In the genomic region with DNA sequence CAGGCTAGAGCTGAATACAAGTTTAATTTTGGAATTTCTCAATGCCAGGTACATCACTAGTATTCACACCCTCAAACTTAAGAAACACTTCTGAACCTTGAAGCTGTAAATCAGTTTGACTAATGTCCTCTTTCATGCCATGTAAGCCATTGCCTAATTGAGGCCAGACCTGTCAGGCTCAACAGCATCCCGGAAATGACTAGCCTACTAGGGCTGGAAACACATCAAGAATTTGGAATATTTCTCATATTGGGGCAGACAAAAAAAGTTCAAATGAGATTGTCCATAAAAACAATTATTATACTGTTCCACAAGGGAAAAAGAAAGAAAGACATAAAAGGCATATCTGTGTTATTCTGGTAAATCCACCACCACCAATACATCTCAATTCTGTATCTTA, we compare ENCODE assay signal across 8 cellular contexts. TPM values are rescaled to one million over a fixed set of nuclear protein-coding genes. Genes with fewer than 3 reads are reported as not detected.
DNase-seq lines count a peak whose midpoint lies in the region; ATAC-seq and TF ChIP-seq lines count a peak whose summit lies in the region.

No MANE protein-coding gene starts in this region.

- peaks cover 65% of the 10 kb centered on the region for H3K79me2 ChIP-seq in neural progenitor cell (ENCODE audit: low read depth)

- no peak overlapping the region for H2AFZ ChIP-seq in neural progenitor cell (replicated peaks)

- no peaks in the 10 kb centered on the region for H3K9me3 ChIP-seq in NT2/D1 (ENCODE audit: insufficient read depth, low read length)
- no peaks in the 10 kb centered on the region for H3K9me3 ChIP-seq in neural progenitor cell (ENCODE audit: low read depth)

- DNase-seq in GF-D8 (lab: John Stamatoyannopoulos, UW) (peak; percentile 39), NT2/D1 (ENCODE audit: low read depth, low spot score) (no peak), dorsolateral prefrontal cortex (no peak), neural progenitor cell (ENCODE audit: low spot score) (no peak), inferior parietal cortex (ENCODE audit: extremely low spot score) (no peak)

- H3K9ac ChIP-seq in NT2/D1 (ENCODE audit: insufficient read length, low read depth): peak overlapping the region; percentile 100
- no peak overlapping the region for H3K9ac ChIP-seq in neural progenitor cell

- H3K4me3 ChIP-seq in NT2/D1 (ENCODE audit: insufficient read length, low read depth): peak overlapping the region; percentile 98
- peak overlapping the region in 58 of 59 donors; percentile 65 to 98 (median 90) for H3K4me3 ChIP-seq in dorsolateral prefrontal cortex
- H3K4me3 ChIP-seq in neural progenitor cell: peak overlapping the region; percentile 87

- peaks cover 12% of the 10 kb centered on the region for H3K27me3 Mint-ChIP-seq in neural progenitor cell (ENCODE audit: insufficient read depth, low read depth)

- ATAC-seq in HG03460 (IDR thresholded peaks at IDR 0.05; ENCODE audit: unreplicated experiment): no peak
- ATAC-seq in GM19397 (IDR thresholded peaks at IDR 0.05; ENCODE audit: unreplicated experiment): no peak
- ATAC-seq in HG03432 (IDR thresholded peaks at IDR 0.05; ENCODE audit: unreplicated experiment): no peak

- no peaks in the 10 kb centered on the region for H3K36me3 Mint-ChIP-seq in neural progenitor cell

- peak overlapping the region; percentile 94 for H3K4me2 ChIP-seq in neural progenitor cell

- H3K4me3 Mint-ChIP-seq in neural progenitor cell: peak overlapping the region; percentile 94

- no peak overlapping the region for H3K27ac Mint-ChIP-seq in neural progenitor cell

- H3K9me3 Mint-ChIP-seq in neural progenitor cell: no peaks in the 10 kb centered on the region

- peaks cover 52% of the 10 kb centered on the region for H4K20me1 ChIP-seq in neural progenitor cell (ENCODE audit: low read depth)

- no peaks in the 10 kb centered on the region for H3K36me3 ChIP-seq in NT2/D1 (ENCODE audit: insufficient read depth, insufficient read length, low read length)
- H3K36me3 ChIP-seq in neural progenitor cell: no peaks in the 10 kb centered on the region

- H3K4me1 Mint-ChIP-seq in neural progenitor cell: peaks cover 46% of the 10 kb centered on the region

- intact Hi-C loops in dorsolateral prefrontal cortex (cut with DNase I): loop anchor here (10.0 kb wide), 3 partner anchors 65 to 255 kb away; no protein-coding TSS in a partner anchor

- H3K4me1 ChIP-seq in NT2/D1 (ENCODE audit: insufficient read depth, insufficient read length) (no peaks in the 10 kb centered on the region), neural progenitor cell (peaks cover 51% of the 10 kb centered on the region)

- H3K27me3 ChIP-seq in NT2/D1 (ENCODE audit: insufficient read depth, insufficient read length) (no peaks in the 10 kb centered on the region), dorsolateral prefrontal cortex (no peaks in the 10 kb centered on the region), neural progenitor cell (no peaks in the 10 kb centered on the region)

- TF ChIP-seq CTCF in dorsolateral prefrontal cortex (IDR thresholded peaks at IDR 0.05 in 54 of 56, conservative IDR thresholded peaks at IDR 0.05 in 2 of 56; ENCODE audit: low read depth in 1 of 56, partially characterized antibody in 56 of 56) (no peak), neural progenitor cell (IDR thresholded peaks at IDR 0.05) (no peak)

- peak overlapping the region in 51 of 59 donors; percentile 27 to 99 (median 96) for H3K27ac ChIP-seq in dorsolateral prefrontal cortex
- no peak overlapping the region for H3K27ac ChIP-seq in neural progenitor cell

- H3F3A ChIP-seq in neural progenitor cell (ENCODE audit: low read depth): peaks cover 53% of the 10 kb centered on the region

RNA-seq across cellular contexts. Expression of a gene that starts 1.7 kb away (rescaled TPM):
- total RNA-seq in dorsolateral prefrontal cortex (100 to 1,000 TPM in 84 of 120 experiments, 10 to 100 TPM in 36; 74.4 to 158 (median 108) TPM), neural progenitor cell (ENCODE audit: low replicate concordance) (37.1 and 45.0 TPM in 2 replicates)

RNA-seq across cellular contexts. Expression of a gene that starts 32.1 kb away (rescaled TPM):
- total RNA-seq in dorsolateral prefrontal cortex: under 1 TPM in 2 of 120 experiments, not detected in 118; 0.64 to 0.85 TPM
- total RNA-seq in neural progenitor cell (ENCODE audit: low replicate concordance): 0.77 TPM in 1 of 2 replicates, not detected in the other
